Comparison of ENCODE assay signal across 13 cellular contexts in the genomic region with DNA sequence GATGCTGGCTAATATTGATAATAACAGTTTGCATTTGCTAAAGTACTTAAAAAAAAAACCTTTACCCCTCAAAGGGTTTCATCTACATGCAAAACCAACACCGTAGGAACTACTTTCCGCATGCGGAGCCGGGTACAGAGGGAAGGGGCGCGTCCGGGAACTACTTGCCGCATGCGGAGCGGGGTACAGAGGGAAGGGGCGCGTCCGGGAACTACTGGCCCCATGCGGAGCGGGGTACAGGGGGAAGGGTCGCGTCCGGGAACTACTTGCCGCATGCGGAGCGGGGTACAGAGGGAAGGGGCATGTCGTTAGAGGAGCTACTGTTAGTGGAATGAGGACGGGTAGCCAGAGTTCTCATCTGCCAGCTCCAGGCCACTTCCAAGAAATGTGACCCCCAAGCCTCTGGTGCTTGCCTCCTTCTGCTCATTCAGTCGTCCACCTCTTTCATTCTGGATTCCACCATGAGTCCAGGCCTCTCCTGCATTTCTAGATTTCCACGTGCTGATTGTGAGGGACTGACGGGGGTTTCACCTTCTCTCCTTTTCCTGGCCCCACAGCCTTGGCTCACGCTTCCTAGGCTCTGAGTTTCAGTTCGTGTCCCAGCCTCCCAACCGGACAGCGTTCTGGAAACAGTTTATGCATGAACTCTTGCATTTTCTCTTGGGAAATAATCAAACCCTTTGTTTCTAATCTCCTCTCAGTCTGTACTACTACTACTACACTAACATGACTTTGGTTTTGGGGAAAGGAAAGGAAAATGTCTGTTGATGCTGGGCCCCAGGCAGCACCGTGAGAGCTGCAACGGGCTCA. TPM values are rescaled to one million over a fixed set of nuclear protein-coding genes. Genes with fewer than 3 reads are reported as not detected.
A peak's percentile ranks its signal among the peaks of the same experiment; 100 is the strongest.
DNase-seq lines count a peak whose midpoint lies in the region; FAIRE-seq and TF ChIP-seq lines count a peak whose summit lies in the region.
"Had no signal": no experiment of that assay in that cellular context is flagged by ENCODE, and none has a peak within 500 bp of the region (broad histone marks: within the 10 kb centered on the region; RNA-seq: fewer than 3 reads in every experiment).

No MANE protein-coding gene starts in this region.

- H3K4me3 ChIP-seq in HUES48 (ENCODE audit: low read depth, low read length) (0 out of 2 replicates have a peak overlapping the region, but pooled peaks have one; percentile 22), iPS-20b (ENCODE audit: low read length) (peak overlapping the region; percentile 53; the same call in 1 of the 2 replicates), smooth muscle cell (no peak overlapping the region)

- WGBS in smooth muscle cell (ENCODE audit: low lambda C conversion rate) = 89% methylated on average over 32 of the region's 32 CpGs

- DNase-seq in dermis blood vessel endothelial cell (peak; percentile 28), smooth muscle cell (lab: John Stamatoyannopoulos, UW; ENCODE audit: unreplicated experiment) (no peak), retina (no peak), GM12892 (ENCODE audit: insufficient read length) (no peak), HuH-7.5 (ENCODE audit: low spot score) (no peak)
- no peak for DNase-seq in stimulated activated naive CD4-positive, alpha-beta T cell (lab: John Stamatoyannopoulos, UW)
- DNase-seq: activated CD8-positive, alpha-beta T cell treated with anti-CD3 and anti-CD28 coated beads for 36 hours; NCI-H2029 treated with DMSO at 0.1 percent for 48 hours; NCI-H524 treated with DMSO at 0.1 percent for 48 hours; PC-3 had no signal

- no peak overlapping the region for H3K4me2 ChIP-seq in smooth muscle cell

- no peak overlapping the region for H2AFZ ChIP-seq in smooth muscle cell (ENCODE audit: low read depth)

- no peaks in the 10 kb centered on the region for H3K27me3 ChIP-seq in HUES48 (ENCODE audit: control insufficient read depth, insufficient read depth, low read length)
- H3K27me3 ChIP-seq in iPS-20b (ENCODE audit: insufficient read depth, low read length) = no peaks in the 10 kb centered on the region
- H3K27me3 ChIP-seq in smooth muscle cell (ENCODE audit: low read depth) = no peaks in the 10 kb centered on the region

- H3K9me3 ChIP-seq in HUES48 (ENCODE audit: control insufficient read depth, insufficient read depth, low read length) = no peaks in the 10 kb centered on the region
- H3K9me3 ChIP-seq in iPS-20b (ENCODE audit: insufficient read depth, low read depth, low read length) = no peaks in the 10 kb centered on the region
- H3K9me3 ChIP-seq in smooth muscle cell (replicated peaks; ENCODE audit: low read depth) = no peaks in the 10 kb centered on the region

- peaks cover 46% of the 10 kb centered on the region for H4K20me1 ChIP-seq in smooth muscle cell (ENCODE audit: low read depth)

- no peaks in the 10 kb centered on the region for H3F3A ChIP-seq in smooth muscle cell (ENCODE audit: low read depth)

- no peak for TF ChIP-seq POLR2A in GM12892 (IDR thresholded peaks at IDR 0.05; ENCODE audit: low read depth, low read length)

- H3K36me3 ChIP-seq in HUES48 (ENCODE audit: control insufficient read depth, insufficient read depth, low read length) (peaks cover 5% of the 10 kb centered on the region; the same call in 1 of the 2 replicates), iPS-20b (ENCODE audit: insufficient read depth, low read depth, low read length) (peaks cover 7% of the 10 kb centered on the region; the same call in 1 of the 2 replicates), smooth muscle cell (ENCODE audit: low read depth) (no peaks in the 10 kb centered on the region)

- peaks cover 31% of the 10 kb centered on the region for H3K79me2 ChIP-seq in smooth muscle cell (ENCODE audit: low read depth)

- H3K9ac ChIP-seq in HUES48 (ENCODE audit: low read depth, low read length) = no peak overlapping the region
- peak overlapping the region; percentile 54; the same call in 1 of the 2 replicates for H3K9ac ChIP-seq in iPS-20b (ENCODE audit: low read depth, low read length)
- H3K9ac ChIP-seq in smooth muscle cell (ENCODE audit: low read depth) = no peak overlapping the region

- peak overlapping the region; percentile 19 for H3K27ac ChIP-seq in HUES48 (ENCODE audit: low read depth, low read length)
- no peak overlapping the region for H3K27ac ChIP-seq in iPS-20b (ENCODE audit: low read length)
- H3K27ac ChIP-seq in smooth muscle cell (ENCODE audit: low read depth) = peak overlapping the region; percentile 24

- TF ChIP-seq CTCF in smooth muscle cell (IDR thresholded peaks at IDR 0.05; ENCODE audit: borderline replicate concordance, insufficient read depth, poor library complexity, severe bottlenecking) = no peak

- peaks cover 36% of the 10 kb centered on the region for H3K4me1 ChIP-seq in HUES48 (ENCODE audit: control insufficient read depth, insufficient read depth, low read length)
- peaks cover 30% of the 10 kb centered on the region for H3K4me1 ChIP-seq in iPS-20b (ENCODE audit: insufficient read depth, low read length)
- peaks cover 20% of the 10 kb centered on the region for H3K4me1 ChIP-seq in smooth muscle cell (ENCODE audit: low read depth)

- no peak for FAIRE-seq in GM12892 (lab: Jason Lieb, UNC)
- FAIRE-seq: GM12891 had no signal

RNA-seq across cellular contexts. Expression of a gene that starts 26.9 kb away (rescaled TPM):
- 44.9 and 58.2 TPM in 2 replicates for total RNA-seq in dermis blood vessel endothelial cell
- total RNA-seq in smooth muscle cell = 25.3 and 26.6 TPM in 2 replicates
- 26.8 and 40.3 TPM in 2 replicates for polyA plus RNA-seq in smooth muscle cell
- 43.8 TPM for polyA plus RNA-seq in GM12892 (2012; ENCODE audit: missing spikeins)

RNA-seq across cellular contexts. Expression of a gene that starts 39.3 kb away (rescaled TPM):
- total RNA-seq in dermis blood vessel endothelial cell (0.68 and 1.1 TPM in 2 replicates), smooth muscle cell (5.0 and 9.9 TPM in 2 replicates)
- 10.7 and 14.1 TPM in 2 replicates for polyA plus RNA-seq in smooth muscle cell
- 0.30 TPM for polyA plus RNA-seq in GM12892 (2012; ENCODE audit: missing spikeins)

RNA-seq across cellular contexts. Expression of a gene that starts 42.9 kb away (rescaled TPM):
- total RNA-seq in dermis blood vessel endothelial cell (0.85 and 3.6 TPM in 2 replicates), smooth muscle cell (1.7 and 4.3 TPM in 2 replicates)
- polyA plus RNA-seq in smooth muscle cell = 0.83 and 2.7 TPM in 2 replicates
- 0.76 TPM for polyA plus RNA-seq in GM12892 (2012; ENCODE audit: missing spikeins)

RNA-seq across cellular contexts. Expression of a gene that starts 53.1 kb away (rescaled TPM):
- total RNA-seq in dermis blood vessel endothelial cell (35.1 and 47.2 TPM in 2 replicates), smooth muscle cell (19.9 and 20.3 TPM in 2 replicates)
- 9.9 and 26.4 TPM in 2 replicates for polyA plus RNA-seq in smooth muscle cell
- 11.3 TPM for polyA plus RNA-seq in GM12892 (2012; ENCODE audit: missing spikeins)
